Comparison of ENCODE assay signal across 26 cellular contexts in genomic region chr7:126163647-126164046, GRCh38.
"Had no signal": no experiment of that assay in that cellular context is flagged by ENCODE, and none has a peak within 500 bp of the region (broad histone marks: within the 10 kb centered on the region; RNA-seq: fewer than 3 reads in every experiment).

No MANE protein-coding gene starts in this region.

- H3K4me2 ChIP-seq: hepatocyte had no signal

- H3K4me3 ChIP-seq: colonic mucosa, coronary artery, dorsolateral prefrontal cortex, esophagus muscularis mucosa, esophagus squamous epithelium, gastrocnemius medialis, gastroesophageal sphincter, heart left ventricle, heart right ventricle, hepatocyte had no signal

- H3K27me3 ChIP-seq: colonic mucosa, dorsolateral prefrontal cortex, esophagus muscularis mucosa, esophagus squamous epithelium, foreskin keratinocyte, gastrocnemius medialis, gastroesophageal sphincter, heart left ventricle, heart right ventricle, hepatocyte had no signal

- H3K36me3 ChIP-seq: colonic mucosa, esophagus muscularis mucosa, esophagus squamous epithelium, gastrocnemius medialis, gastroesophageal sphincter, heart left ventricle, heart right ventricle had no signal

- ATAC-seq: effector memory CD8-positive, alpha-beta T cell; esophagus mucosa; foreskin keratinocyte; gastrocnemius medialis; gastroesophageal sphincter; heart left ventricle; heart right ventricle had no signal

- FAIRE-seq: endothelial cell of umbilical vein had no signal

- H2AFZ ChIP-seq: hepatocyte had no signal

- DNase-seq: colonic mucosa; cortex of kidney; dermis blood vessel endothelial cell; dorsolateral prefrontal cortex; effector CD4-positive, alpha-beta T cell; effector CD8-positive, alpha-beta T cell; effector memory CD4-positive, alpha-beta T cell; effector memory CD8-positive, alpha-beta T cell; endodermal cell; erythroblast; esophagus squamous epithelium; foreskin fibroblast; foreskin keratinocyte; foreskin melanocyte; gastrocnemius medialis; glutamatergic neuron; head of caudate nucleus; heart left ventricle; heart right ventricle had no signal

- H3K79me2 ChIP-seq: hepatocyte had no signal

- H3K9me3 ChIP-seq: colonic mucosa, esophagus squamous epithelium, gastrocnemius medialis, gastroesophageal sphincter had no signal

- H3K27ac ChIP-seq: colonic mucosa, coronary artery, dorsolateral prefrontal cortex, epithelial cell of prostate, esophagus muscularis mucosa, esophagus squamous epithelium, foreskin keratinocyte, gastrocnemius medialis, gastroesophageal sphincter, heart left ventricle, heart right ventricle, hepatocyte had no signal

- H3K4me1 ChIP-seq: colonic mucosa, esophagus muscularis mucosa, esophagus squamous epithelium, foreskin keratinocyte, gastrocnemius medialis, gastroesophageal sphincter, heart left ventricle, heart right ventricle had no signal
